ENCODE assay signal across 1 cellular context in the genomic region with DNA sequence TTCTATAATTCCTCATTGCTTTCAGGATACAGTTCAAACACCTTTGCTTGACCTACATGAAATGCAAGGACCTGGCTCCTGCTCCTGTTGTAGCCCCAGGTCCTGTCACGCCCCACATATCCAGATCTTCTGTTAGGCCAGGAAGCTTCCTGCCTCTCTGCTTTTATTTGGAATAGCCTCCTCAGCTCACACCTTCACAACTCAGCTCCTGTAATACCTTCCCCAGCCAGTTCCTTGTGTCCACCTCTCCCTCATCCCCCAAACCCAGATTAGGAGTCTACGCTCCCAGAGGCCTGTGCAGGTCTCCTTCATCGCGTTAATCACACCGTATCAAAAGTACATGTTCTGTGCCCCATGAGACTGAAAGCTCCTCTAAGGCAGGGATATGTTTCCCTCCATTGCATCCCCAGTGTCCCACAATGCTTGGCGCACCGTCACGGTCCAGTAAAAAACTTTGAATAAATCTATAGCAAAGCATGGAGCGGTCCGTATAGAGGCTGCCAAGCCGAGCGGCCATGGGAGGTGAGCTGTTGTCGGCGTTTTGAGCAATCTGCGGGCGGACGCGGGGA.
TF ChIP-seq lines count a peak whose summit lies in the region.

No MANE protein-coding gene starts in this region.

TF ChIP-seq in GM23338, 12 proteins besides CTCF, POLR2A, EP300 and RAD21:
- TF ChIP-seq, protein P1, sequence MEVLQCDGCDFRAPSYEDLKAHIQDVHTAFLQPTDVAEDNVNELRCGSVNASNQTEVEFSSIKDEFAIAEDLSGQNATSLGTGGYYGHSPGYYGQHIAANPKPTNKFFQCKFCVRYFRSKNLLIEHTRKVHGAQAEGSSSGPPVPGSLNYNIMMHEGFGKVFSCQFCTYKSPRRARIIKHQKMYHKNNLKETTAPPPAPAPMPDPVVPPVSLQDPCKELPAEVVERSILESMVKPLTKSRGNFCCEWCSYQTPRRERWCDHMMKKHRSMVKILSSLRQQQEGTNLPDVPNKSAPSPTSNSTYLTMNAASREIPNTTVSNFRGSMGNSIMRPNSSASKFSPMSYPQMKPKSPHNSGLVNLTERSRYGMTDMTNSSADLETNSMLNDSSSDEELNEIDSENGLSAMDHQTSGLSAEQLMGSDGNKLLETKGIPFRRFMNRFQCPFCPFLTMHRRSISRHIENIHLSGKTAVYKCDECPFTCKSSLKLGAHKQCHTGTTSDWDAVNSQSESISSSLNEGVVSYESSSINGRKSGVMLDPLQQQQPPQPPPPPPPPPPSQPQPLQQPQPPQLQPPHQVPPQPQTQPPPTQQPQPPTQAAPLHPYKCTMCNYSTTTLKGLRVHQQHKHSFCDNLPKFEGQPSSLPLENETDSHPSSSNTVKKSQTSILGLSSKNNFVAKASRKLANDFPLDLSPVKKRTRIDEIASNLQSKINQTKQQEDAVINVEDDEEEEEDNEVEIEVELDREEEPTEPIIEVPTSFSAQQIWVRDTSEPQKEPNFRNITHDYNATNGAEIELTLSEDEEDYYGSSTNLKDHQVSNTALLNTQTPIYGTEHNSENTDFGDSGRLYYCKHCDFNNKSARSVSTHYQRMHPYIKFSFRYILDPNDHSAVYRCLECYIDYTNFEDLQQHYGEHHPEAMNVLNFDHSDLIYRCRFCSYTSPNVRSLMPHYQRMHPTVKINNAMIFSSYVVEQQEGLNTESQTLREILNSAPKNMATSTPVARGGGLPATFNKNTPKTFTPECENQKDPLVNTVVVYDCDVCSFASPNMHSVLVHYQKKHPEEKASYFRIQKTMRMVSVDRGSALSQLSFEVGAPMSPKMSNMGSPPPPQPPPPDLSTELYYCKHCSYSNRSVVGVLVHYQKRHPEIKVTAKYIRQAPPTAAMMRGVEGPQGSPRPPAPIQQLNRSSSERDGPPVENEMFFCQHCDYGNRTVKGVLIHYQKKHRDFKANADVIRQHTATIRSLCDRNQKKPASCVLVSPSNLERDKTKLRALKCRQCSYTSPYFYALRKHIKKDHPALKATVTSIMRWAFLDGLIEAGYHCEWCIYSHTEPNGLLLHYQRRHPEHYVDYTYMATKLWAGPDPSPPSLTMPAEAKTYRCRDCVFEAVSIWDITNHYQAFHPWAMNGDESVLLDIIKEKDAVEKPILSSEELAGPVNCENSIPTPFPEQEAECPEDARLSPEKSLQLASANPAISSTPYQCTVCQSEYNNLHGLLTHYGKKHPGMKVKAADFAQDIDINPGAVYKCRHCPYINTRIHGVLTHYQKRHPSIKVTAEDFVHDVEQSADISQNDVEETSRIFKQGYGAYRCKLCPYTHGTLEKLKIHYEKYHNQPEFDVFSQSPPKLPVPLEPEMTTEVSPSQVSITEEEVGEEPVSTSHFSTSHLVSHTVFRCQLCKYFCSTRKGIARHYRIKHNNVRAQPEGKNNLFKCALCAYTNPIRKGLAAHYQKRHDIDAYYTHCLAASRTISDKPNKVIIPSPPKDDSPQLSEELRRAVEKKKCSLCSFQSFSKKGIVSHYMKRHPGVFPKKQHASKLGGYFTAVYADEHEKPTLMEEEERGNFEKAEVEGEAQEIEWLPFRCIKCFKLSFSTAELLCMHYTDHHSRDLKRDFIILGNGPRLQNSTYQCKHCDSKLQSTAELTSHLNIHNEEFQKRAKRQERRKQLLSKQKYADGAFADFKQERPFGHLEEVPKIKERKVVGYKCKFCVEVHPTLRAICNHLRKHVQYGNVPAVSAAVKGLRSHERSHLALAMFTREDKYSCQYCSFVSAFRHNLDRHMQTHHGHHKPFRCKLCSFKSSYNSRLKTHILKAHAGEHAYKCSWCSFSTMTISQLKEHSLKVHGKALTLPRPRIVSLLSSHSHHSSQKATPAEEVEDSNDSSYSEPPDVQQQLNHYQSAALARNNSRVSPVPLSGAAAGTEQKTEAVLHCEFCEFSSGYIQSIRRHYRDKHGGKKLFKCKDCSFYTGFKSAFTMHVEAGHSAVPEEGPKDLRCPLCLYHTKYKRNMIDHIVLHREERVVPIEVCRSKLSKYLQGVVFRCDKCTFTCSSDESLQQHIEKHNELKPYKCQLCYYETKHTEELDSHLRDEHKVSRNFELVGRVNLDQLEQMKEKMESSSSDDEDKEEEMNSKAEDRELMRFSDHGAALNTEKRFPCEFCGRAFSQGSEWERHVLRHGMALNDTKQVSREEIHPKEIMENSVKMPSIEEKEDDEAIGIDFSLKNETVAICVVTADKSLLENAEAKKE (CRISPR knock-in tag; IDR thresholded peaks at IDR 0.05), result no peak
- TF ChIP-seq CREB1 (CRISPR knock-in tag; IDR thresholded peaks at IDR 0.05; ENCODE audit: low read depth) (no peak), ZNF331 (CRISPR knock-in tag; IDR thresholded peaks at IDR 0.05; ENCODE audit: low read depth) (no peak), JUNB (IDR thresholded peaks at IDR 0.05; ENCODE audit: unreplicated experiment) (no peak), NANOG (IDR thresholded peaks at IDR 0.05; ENCODE audit: borderline replicate concordance) (no peak), ZNF114 (CRISPR knock-in tag; IDR thresholded peaks at IDR 0.05) (no peak), EZH2 (IDR thresholded peaks at IDR 0.05; ENCODE audit: low read depth, unreplicated experiment) (no peak)
- TF ChIP-seq, protein P2, sequence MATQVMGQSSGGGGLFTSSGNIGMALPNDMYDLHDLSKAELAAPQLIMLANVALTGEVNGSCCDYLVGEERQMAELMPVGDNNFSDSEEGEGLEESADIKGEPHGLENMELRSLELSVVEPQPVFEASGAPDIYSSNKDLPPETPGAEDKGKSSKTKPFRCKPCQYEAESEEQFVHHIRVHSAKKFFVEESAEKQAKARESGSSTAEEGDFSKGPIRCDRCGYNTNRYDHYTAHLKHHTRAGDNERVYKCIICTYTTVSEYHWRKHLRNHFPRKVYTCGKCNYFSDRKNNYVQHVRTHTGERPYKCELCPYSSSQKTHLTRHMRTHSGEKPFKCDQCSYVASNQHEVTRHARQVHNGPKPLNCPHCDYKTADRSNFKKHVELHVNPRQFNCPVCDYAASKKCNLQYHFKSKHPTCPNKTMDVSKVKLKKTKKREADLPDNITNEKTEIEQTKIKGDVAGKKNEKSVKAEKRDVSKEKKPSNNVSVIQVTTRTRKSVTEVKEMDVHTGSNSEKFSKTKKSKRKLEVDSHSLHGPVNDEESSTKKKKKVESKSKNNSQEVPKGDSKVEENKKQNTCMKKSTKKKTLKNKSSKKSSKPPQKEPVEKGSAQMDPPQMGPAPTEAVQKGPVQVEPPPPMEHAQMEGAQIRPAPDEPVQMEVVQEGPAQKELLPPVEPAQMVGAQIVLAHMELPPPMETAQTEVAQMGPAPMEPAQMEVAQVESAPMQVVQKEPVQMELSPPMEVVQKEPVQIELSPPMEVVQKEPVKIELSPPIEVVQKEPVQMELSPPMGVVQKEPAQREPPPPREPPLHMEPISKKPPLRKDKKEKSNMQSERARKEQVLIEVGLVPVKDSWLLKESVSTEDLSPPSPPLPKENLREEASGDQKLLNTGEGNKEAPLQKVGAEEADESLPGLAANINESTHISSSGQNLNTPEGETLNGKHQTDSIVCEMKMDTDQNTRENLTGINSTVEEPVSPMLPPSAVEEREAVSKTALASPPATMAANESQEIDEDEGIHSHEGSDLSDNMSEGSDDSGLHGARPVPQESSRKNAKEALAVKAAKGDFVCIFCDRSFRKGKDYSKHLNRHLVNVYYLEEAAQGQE (IDR thresholded peaks at IDR 0.05; ENCODE audit: unreplicated experiment), result no peak
- TF ChIP-seq, protein P3, sequence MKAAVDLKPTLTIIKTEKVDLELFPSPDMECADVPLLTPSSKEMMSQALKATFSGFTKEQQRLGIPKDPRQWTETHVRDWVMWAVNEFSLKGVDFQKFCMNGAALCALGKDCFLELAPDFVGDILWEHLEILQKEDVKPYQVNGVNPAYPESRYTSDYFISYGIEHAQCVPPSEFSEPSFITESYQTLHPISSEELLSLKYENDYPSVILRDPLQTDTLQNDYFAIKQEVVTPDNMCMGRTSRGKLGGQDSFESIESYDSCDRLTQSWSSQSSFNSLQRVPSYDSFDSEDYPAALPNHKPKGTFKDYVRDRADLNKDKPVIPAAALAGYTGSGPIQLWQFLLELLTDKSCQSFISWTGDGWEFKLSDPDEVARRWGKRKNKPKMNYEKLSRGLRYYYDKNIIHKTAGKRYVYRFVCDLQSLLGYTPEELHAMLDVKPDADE (IDR thresholded peaks at IDR 0.05), result no peak
